13 cellular contexts compared by ENCODE assay signal in genomic region chr18:59787998-59788875, GRCh38.
DNase-seq lines count a peak whose midpoint lies in the region; ATAC-seq and TF ChIP-seq lines count a peak whose summit lies in the region.
"Had no signal": no experiment of that assay in that cellular context is flagged by ENCODE, and none has a peak within 500 bp of the region (broad histone marks: within the 10 kb centered on the region; RNA-seq: fewer than 3 reads in every experiment).

No MANE protein-coding gene starts in this region.

- intact Hi-C loops in upper lobe of right lung (cut with DNase I): no loop called here

- no peaks in the 10 kb centered on the region for H3K9me3 ChIP-seq in upper lobe of right lung
- H3K9me3 ChIP-seq: tibial artery had no signal

- H3K27me3 ChIP-seq in kidney epithelial cell (ENCODE audit: control insufficient read depth, insufficient read depth, low read length) (no peaks in the 10 kb centered on the region), upper lobe of right lung (no peaks in the 10 kb centered on the region)

- TF ChIP-seq CTCF in HFF-Myc (IDR thresholded peaks at IDR 0.05; ENCODE audit: low read depth, low read length, missing control alignments) (no peak), kidney epithelial cell (IDR thresholded peaks at IDR 0.05; ENCODE audit: insufficient read depth, low read length, poor library complexity, severe bottlenecking) (no peak), upper lobe of right lung (IDR thresholded peaks at IDR 0.05) (no peak)

- H3K27ac ChIP-seq in upper lobe of right lung: no peak overlapping the region
- H3K27ac ChIP-seq: tibial artery had no signal

- DNase-seq in AG08395 (ENCODE audit: low spot score): peak; percentile 77
- DNase-seq in HFF-Myc (ENCODE audit: extremely low read depth, low read depth): peak; percentile 57
- peak; percentile 43 for DNase-seq in amniotic stem cell (lab: John Stamatoyannopoulos, UW)
- DNase-seq in kidney epithelial cell (ENCODE audit: low read depth): peak; percentile 54
- no peak for DNase-seq in upper lobe of right lung
- DNase-seq in DMS153 treated with DMSO at 0.1 percent for 48 hours (lab: John Stamatoyannopoulos, UW; ENCODE audit: unreplicated experiment): no peak
- no peak for DNase-seq in activated gamma-delta T cell treated with Interleukin-2 at 50 U/mL for 16 hours
- DNase-seq in Kasumi-1 (lab: John Stamatoyannopoulos, UW): no peak
- DNase-seq: CD4-positive, alpha-beta T cell; naive thymus-derived CD8-positive, alpha-beta T cell; NCI-H2081 treated with DMSO at 0.1 percent for 48 hours; stimulated activated CD4-positive, alpha-beta T cell treated with anti-CD3 and anti-CD28 coated beads, Interleukin-4, amount 100 ng/mL, for 1 hour; tibial artery had no signal

- no peaks in the 10 kb centered on the region for H3K4me1 ChIP-seq in upper lobe of right lung
- H3K4me1 ChIP-seq: tibial artery had no signal

- peak overlapping the region; percentile 10 for H3K4me3 ChIP-seq in HFF-Myc (replicated peaks; ENCODE audit: low read depth, low read length)
- H3K4me3 ChIP-seq in kidney epithelial cell (ENCODE audit: low read depth, low read length): no peak overlapping the region
- no peak overlapping the region for H3K4me3 ChIP-seq in upper lobe of right lung
- H3K4me3 ChIP-seq: tibial artery had no signal

- H3K36me3 ChIP-seq in kidney epithelial cell (ENCODE audit: control insufficient read depth, insufficient read depth, low read length) (no peaks in the 10 kb centered on the region), upper lobe of right lung (no peaks in the 10 kb centered on the region)
- H3K36me3 ChIP-seq: tibial artery had no signal

- ATAC-seq in upper lobe of right lung: no peak
- ATAC-seq: naive thymus-derived CD8-positive, alpha-beta T cell had no signal

Comparison
In these comparisons a context has a peak if more than half of its experiments do, and no peak if none do; other contexts are left out.
1. DNase-seq: peak in AG08395 (single experiment), HFF-Myc (single experiment), amniotic stem cell (single experiment) and kidney epithelial cell (single experiment); none in upper lobe of right lung (single experiment), DMS153 treated with DMSO at 0.1 percent for 48 hours (single experiment), activated gamma-delta T cell treated with Interleukin-2 at 50 U/mL for 16 hours (single experiment) and Kasumi-1 (0 of 2).